ENCODE assay signal across 11 cellular contexts in the genomic region with DNA sequence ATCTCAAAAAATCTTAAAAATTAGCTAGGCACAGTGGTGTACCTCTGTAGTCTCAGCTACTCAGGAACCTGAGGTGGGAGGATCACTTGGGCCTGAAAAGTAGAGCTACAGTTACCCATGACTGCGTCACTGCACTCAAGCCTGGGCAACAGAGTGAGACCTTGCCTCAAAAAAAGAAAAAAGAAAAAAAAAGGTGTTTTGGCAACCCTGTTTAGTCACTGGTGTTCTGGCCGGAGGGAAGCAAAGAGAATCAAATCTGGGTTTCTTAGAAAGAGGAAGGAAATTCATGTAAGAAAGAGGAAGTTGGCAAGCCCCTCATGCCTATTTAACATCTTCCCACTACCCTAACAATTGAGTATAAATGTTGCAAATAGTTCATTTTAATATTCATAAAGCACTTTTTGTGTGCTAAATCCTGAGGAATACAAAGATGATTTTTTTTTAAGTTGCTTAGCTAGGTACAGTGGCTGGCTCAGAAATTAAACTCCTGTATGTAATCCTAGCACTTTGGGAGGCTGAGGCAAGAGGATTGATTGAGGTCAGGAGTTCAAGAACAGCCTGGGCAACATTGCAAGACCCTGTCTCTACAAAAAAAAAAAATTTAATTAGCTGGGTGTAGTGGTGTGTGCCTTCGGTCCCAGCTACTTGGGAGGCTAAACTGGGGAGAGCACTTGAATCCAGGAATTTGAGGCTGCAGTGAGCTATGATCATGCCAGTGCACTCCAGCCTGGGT. TPM values are rescaled to one million over a fixed set of nuclear protein-coding genes. Genes with fewer than 3 reads are reported as not detected.
DNase-seq lines count a peak whose midpoint lies in the region; ATAC-seq and TF ChIP-seq lines count a peak whose summit lies in the region.
"Had no signal": no experiment of that assay in that cellular context is flagged by ENCODE, and none has a peak within 500 bp of the region (broad histone marks: within the 10 kb centered on the region; RNA-seq: fewer than 3 reads in every experiment).

No MANE protein-coding gene starts in this region.

- intact Hi-C loops in mucosa of descending colon (cut with DNase I, micrococcal nuclease), result no loop called here

- TF ChIP-seq CTCF in mucosa of descending colon (IDR thresholded peaks at IDR 0.05), result no peak

- H3K4me1 ChIP-seq in mucosa of descending colon (ENCODE audit: low read depth), result no peaks in the 10 kb centered on the region
- H3K4me1 ChIP-seq: uterus had no signal

- no peaks in the 10 kb centered on the region for H3K36me3 ChIP-seq in mucosa of descending colon (ENCODE audit: low read depth)
- H3K36me3 ChIP-seq: uterus had no signal

- H3K4me3 ChIP-seq in mucosa of descending colon, result no peak overlapping the region
- H3K4me3 ChIP-seq: uterus had no signal

- DNase-seq in SIG-M5 (lab: John Stamatoyannopoulos, UW), result peak; percentile 92
- DNase-seq in mucosa of descending colon, result no peak
- no peak for DNase-seq in middle frontal gyrus (ENCODE audit: extremely low spot score, low spot score)
- DNase-seq in occipital lobe (lab: John Stamatoyannopoulos, UW), result no peak
- DNase-seq in HPDE6-E6E7 (ENCODE audit: extremely low spot score), result no peak
- no peak for DNase-seq in stimulated activated CD4-positive, alpha-beta T cell treated with anti-CD3 and anti-CD28 coated beads, Interleukin-12 subunit alpha, Interleukin-12 subunit beta, amount 100 ng/mL, for 4 hours
- DNase-seq: NCI-H1105 treated with DMSO at 0.1 percent for 48 hours, uterus had no signal

- H3K9me3 ChIP-seq in mucosa of descending colon, result no peaks in the 10 kb centered on the region
- H3K9me3 ChIP-seq: uterus had no signal

- peak; percentile 75 for ATAC-seq in GM18858 (IDR thresholded peaks at IDR 0.05; ENCODE audit: unreplicated experiment)
- peak; percentile 67 for ATAC-seq in HG02678 (IDR thresholded peaks at IDR 0.05; ENCODE audit: unreplicated experiment)
- ATAC-seq in mucosa of descending colon, result peak; percentile 71

RNA-seq across cellular contexts. Expression of gene USP32, which starts 6.5 kb away (rescaled TPM):
- total RNA-seq in mucosa of descending colon (10 to 100 TPM; 37.2 to 52.3 (median 38.5) TPM), occipital lobe (71.0 TPM)

RNA-seq across cellular contexts. Expression of gene CHCT1, which starts 23.9 kb away (rescaled TPM):
- not detected for total RNA-seq in mucosa of descending colon
- total RNA-seq in occipital lobe, result not detected
- total RNA-seq: renal cortical epithelial cell, uterus had no signal
